Comparison of ENCODE assay signal across 25 cellular contexts in genomic region chr11:90407350-90407749, GRCh38.
"Had no signal": no experiment of that assay in that cellular context is flagged by ENCODE, and none has a peak within 500 bp of the region (broad histone marks: within the 10 kb centered on the region; RNA-seq: fewer than 3 reads in every experiment).

No MANE protein-coding gene starts in this region.

- H2AFZ ChIP-seq: hepatocyte had no signal

- H3K27me3 ChIP-seq: gastroesophageal sphincter, hepatocyte, uterus had no signal

- H3K9me3 ChIP-seq: gastroesophageal sphincter, uterus had no signal

- DNase-seq: activated CD4-positive, alpha-beta memory T cell treated with anti-CD3 and anti-CD28 coated beads, Interleukin-2, amount 10 ng/mL, durations not matched to agents 7 days and 5 days; activated CD4-positive, alpha-beta T cell treated with anti-CD3 and anti-CD28 coated beads, Interleukin-2, amount 10 ng/mL, durations not matched to agents 7 days and 5 days; activated CD8-positive, alpha-beta memory T cell treated with anti-CD3 and anti-CD28 coated beads, Interleukin-2, amount 50 U/mL, for 48 hours; activated naive CD8-positive, alpha-beta T cell treated with anti-CD3 and anti-CD28 coated beads, Interleukin-2, amount 50 U/mL, for 24 hours; activated T-cell treated with anti-CD3 and anti-CD28 coated beads, Interleukin-2, amount 50 U/mL, for 24 hours; amygdala; central memory CD4-positive, alpha-beta T cell; islet precursor cell; left cardiac atrium; left ventricle myocardium superior; retina; stimulated activated CD4-positive, alpha-beta T cell treated with anti-CD3 and anti-CD28 coated beads, Interleukin-1b, Interleukin-23, amount 100 ng/mL, for 48 hours; stimulated activated CD4-positive, alpha-beta T cell treated with anti-CD3 and anti-CD28 coated beads, Interleukin-4, amount 100 ng/mL, for 4 hours; stimulated activated CD8-positive, alpha-beta memory T cell treated with anti-CD3 and anti-CD28 coated beads, Interleukin-4, amount 100 ng/mL, for 48 hours; stimulated activated naive CD8-positive, alpha-beta T cell treated with anti-CD3 and anti-CD28 coated beads, Interleukin-15, amount 100 ng/mL, for 72 hours; substantia nigra; T1000; uterus; WERI-Rb-1 had no signal

- H3K36me3 ChIP-seq: gastroesophageal sphincter, uterus, WERI-Rb-1 had no signal

- H3K27ac ChIP-seq: gastroesophageal sphincter, hepatocyte, skin epidermis, uterus, WERI-Rb-1 had no signal

- H3K4me2 ChIP-seq: hepatocyte had no signal

- H3K4me1 ChIP-seq: gastroesophageal sphincter, uterus had no signal

- H3K4me3 ChIP-seq: gastroesophageal sphincter, hepatocyte, skin epidermis, uterus had no signal

- H3K79me2 ChIP-seq: hepatocyte had no signal

- ATAC-seq: activated CD4-positive, CD25-positive, alpha-beta regulatory T cell treated with anti-CD3 and anti-CD28 coated beads, Interleukin-2, amount 50 U/mL, for 24 hours; activated naive CD8-positive, alpha-beta T cell treated with anti-CD3 and anti-CD28 coated beads, Interleukin-2, amount 50 U/mL, for 24 hours; gastroesophageal sphincter; left cardiac atrium; left ventricle myocardium superior; sciatic nerve; stimulated activated memory B cell treated with anti-CD40 and anti-IgM and Interleukin-4, amounts not matched to agents 10 μg/mL and 1 μg/mL and 100 μg/mL, for 72 hours; stimulated activated naive CD8-positive, alpha-beta T cell treated with anti-CD3 and anti-CD28 coated beads, Interleukin-15, amount 100 ng/mL, for 72 hours had no signal
